23 cellular contexts compared by ENCODE assay signal in the genomic region with DNA sequence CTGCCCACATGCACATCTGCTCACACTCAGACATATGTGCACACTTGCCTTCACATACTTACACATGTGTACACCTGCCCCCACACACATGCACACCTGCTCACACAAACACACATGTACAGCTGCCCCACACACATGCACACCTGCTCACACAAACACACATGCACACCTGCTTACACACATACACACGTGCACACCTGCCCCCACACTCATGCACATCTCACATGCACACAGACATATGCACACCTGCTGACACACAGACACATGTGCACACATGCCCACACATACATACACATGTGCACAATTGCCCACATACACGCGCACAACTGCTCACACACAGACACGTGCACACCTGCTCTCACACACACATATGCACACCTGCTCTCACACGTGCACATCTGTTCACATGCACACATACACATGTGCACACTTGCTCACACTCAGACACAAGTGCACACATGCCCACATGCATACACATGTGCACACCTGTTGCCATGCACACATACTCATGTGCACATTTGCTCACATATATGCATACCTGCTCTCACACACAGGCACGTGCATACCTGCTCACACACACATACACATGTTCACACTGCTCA.
DNase-seq lines count a peak whose midpoint lies in the region; ATAC-seq, FAIRE-seq and TF ChIP-seq lines count a peak whose summit lies in the region.
"Had no signal": no experiment of that assay in that cellular context is flagged by ENCODE, and none has a peak within 500 bp of the region (broad histone marks: within the 10 kb centered on the region; RNA-seq: fewer than 3 reads in every experiment).

No MANE protein-coding gene starts in this region.

- in situ Hi-C loops in HepG2 (cut with HindIII; ENCODE audit: extremely low pct_ligation_motif_present, low pct_unique_long_range_greater_than_20kb): no loop called here

- no peak for TF ChIP-seq CTCF in HepG2 (CRISPR knock-in tag; IDR thresholded peaks at IDR 0.05)
- TF ChIP-seq CTCF in right lobe of liver (IDR thresholded peaks at IDR 0.05): no peak
- no peak for TF ChIP-seq CTCF in glutamatergic neuron (IDR thresholded peaks at IDR 0.05; ENCODE audit: partially characterized antibody, unreplicated experiment)
- no peak for TF ChIP-seq CTCF in smooth muscle cell (IDR thresholded peaks at IDR 0.05; ENCODE audit: borderline replicate concordance, insufficient read depth, poor library complexity, severe bottlenecking)

- H3K4me1 Mint-ChIP-seq in glutamatergic neuron (ENCODE audit: low read depth, unreplicated experiment): no peaks in the 10 kb centered on the region
- H3K4me1 Mint-ChIP-seq: B cell; CD4-positive, CD25-positive, alpha-beta regulatory T cell; GM23338; H9 had no signal

- H3K79me2 ChIP-seq in HepG2 (ENCODE audit: insufficient read depth, low read length): no peaks in the 10 kb centered on the region
- H3K79me2 ChIP-seq in smooth muscle cell (ENCODE audit: low read depth): no peaks in the 10 kb centered on the region

- H3K27ac Mint-ChIP-seq in glutamatergic neuron (ENCODE audit: unreplicated experiment): peak overlapping the region; percentile 22
- H3K27ac Mint-ChIP-seq: B cell; CD8-positive, alpha-beta T cell; GM23338; H9 had no signal

- no peaks in the 10 kb centered on the region for H3K4me1 ChIP-seq in HepG2 (ENCODE audit: insufficient read depth, low read length)
- no peaks in the 10 kb centered on the region for H3K4me1 ChIP-seq in right lobe of liver
- no peaks in the 10 kb centered on the region for H3K4me1 ChIP-seq in smooth muscle cell (ENCODE audit: low read depth)
- H3K4me1 ChIP-seq: BLaER1, Caco-2 had no signal

- POLR2A ChIA-PET in HepG2 (lab: Yijun Ruan, JAX): no interaction called here

- no peak overlapping the region for H3K4me3 ChIP-seq in HepG2 (replicated peaks in 1 of 3; ENCODE audit: insufficient read depth in 1 of 3, low read depth in 2 of 3, low read length in 3 of 3)
- no peak overlapping the region for H3K4me3 ChIP-seq in right lobe of liver
- H3K4me3 ChIP-seq in smooth muscle cell: no peak overlapping the region
- H3K4me3 ChIP-seq: BLaER1, GM23338 had no signal

- no peaks in the 10 kb centered on the region for H3K27me3 ChIP-seq in HepG2 (ENCODE audit: control insufficient read depth in 1 of 2, insufficient read depth in 2 of 2, low read length in 2 of 2)
- H3K27me3 ChIP-seq in right lobe of liver: no peaks in the 10 kb centered on the region
- no peaks in the 10 kb centered on the region for H3K27me3 ChIP-seq in smooth muscle cell (ENCODE audit: low read depth)
- H3K27me3 ChIP-seq: BLaER1 had no signal

- 42% methylated on average over 6 of the region's 6 CpGs for WGBS in HepG2 (ENCODE audit: low lambda C conversion rate)
- WGBS in right lobe of liver (ENCODE audit: insufficient coverage, low coverage, low lambda C conversion rate, missing lambda C conversion rate): 65% methylated on average over 5 of the region's 6 CpGs
- 87% methylated on average over 6 of the region's 6 CpGs for WGBS in smooth muscle cell (ENCODE audit: low lambda C conversion rate)

- intact Hi-C loops in HepG2 (cut with micrococcal nuclease; ENCODE audit: unreplicated experiment) (no loop called here), right lobe of liver (cut with DNase I) (no loop called here), posterior vena cava (cut with DNase I) (no loop called here)

- no peak for FAIRE-seq in HepG2 (lab: Jason Lieb, UNC)
- FAIRE-seq: A204.1, G401.6, GM12892 had no signal

- H2AFZ ChIP-seq in HepG2 (ENCODE audit: low read length): no peak overlapping the region
- no peak overlapping the region for H2AFZ ChIP-seq in smooth muscle cell (ENCODE audit: low read depth)
- H2AFZ ChIP-seq: GM23338 had no signal

- H3K36me3 Mint-ChIP-seq in glutamatergic neuron (ENCODE audit: unreplicated experiment): peaks cover 26% of the 10 kb centered on the region
- H3K36me3 Mint-ChIP-seq: CD4-positive, CD25-positive, alpha-beta regulatory T cell; CD8-positive, alpha-beta T cell had no signal

- no peak for DNase-seq in HepG2 (ENCODE audit: low spot score)
- DNase-seq in right lobe of liver: no peak
- no peak for DNase-seq in glutamatergic neuron
- peak; percentile 37 for DNase-seq in mesenteric fat pad (ENCODE audit: low spot score)
- peak; percentile 46 for DNase-seq in posterior vena cava (ENCODE audit: low spot score)
- DNase-seq in smooth muscle cell (lab: John Stamatoyannopoulos, UW; ENCODE audit: unreplicated experiment): no peak
- no peak for DNase-seq in central memory CD4-positive, alpha-beta T cell
- DNase-seq: Caco-2; CD4-positive, CD25-positive, alpha-beta regulatory T cell; CD8-positive, alpha-beta T cell; DMS153; DND-41; H9 had no signal

- H3K9me3 ChIP-seq in HepG2 (ENCODE audit: low read length) (no peaks in the 10 kb centered on the region), right lobe of liver (no peaks in the 10 kb centered on the region), smooth muscle cell (replicated peaks; ENCODE audit: low read depth) (no peaks in the 10 kb centered on the region)
- H3K9me3 ChIP-seq: Caco-2 had no signal

- TF ChIP-seq EP300 in HepG2 (IDR thresholded peaks at IDR 0.05; ENCODE audit: low read depth in 2 of 2, low read length in 2 of 2) (no peak), HepG2 (CRISPR knock-in tag; IDR thresholded peaks at IDR 0.05; ENCODE audit: borderline replicate concordance) (no peak)

- no peak for TF ChIP-seq RAD21 in HepG2 (CRISPR knock-in tag; IDR thresholded peaks at IDR 0.05)

- H3K27ac ChIP-seq in HepG2 (ENCODE audit: extremely low read length, insufficient read depth, low read length) (no peak overlapping the region), right lobe of liver (no peak overlapping the region), smooth muscle cell (ENCODE audit: low read depth) (no peak overlapping the region)
- H3K27ac ChIP-seq: 22Rv1, BLaER1, C4-2B had no signal

- peaks cover 46% of the 10 kb centered on the region for H3K9me3 Mint-ChIP-seq in glutamatergic neuron (ENCODE audit: unreplicated experiment)

- H3K27me3 Mint-ChIP-seq in glutamatergic neuron (ENCODE audit: unreplicated experiment): peaks cover 24% of the 10 kb centered on the region
- H3K27me3 Mint-ChIP-seq: B cell; CD4-positive, CD25-positive, alpha-beta regulatory T cell had no signal

- CTCF ChIA-PET in HepG2 (lab: Yijun Ruan, JAX; ENCODE audit: low intra/inter-chr PET ratio, low total read pairs): no interaction called here

- H3K9ac ChIP-seq in HepG2 (ENCODE audit: insufficient read depth, low read depth, low read length) (no peak overlapping the region), smooth muscle cell (ENCODE audit: low read depth) (no peak overlapping the region)
- H3K9ac ChIP-seq: BLaER1 had no signal

- TF ChIP-seq POLR2A in HepG2 (IDR thresholded peaks at IDR 0.05; ENCODE audit: insufficient read depth in 1 of 2, low read depth in 2 of 2, low read length in 2 of 2) (no peak), right lobe of liver (IDR thresholded peaks at IDR 0.05) (no peak)

- no peaks in the 10 kb centered on the region for H3F3A ChIP-seq in smooth muscle cell (ENCODE audit: low read depth)

- H3K36me3 ChIP-seq in HepG2 (replicated peaks in 1 of 2; ENCODE audit: control insufficient read depth in 1 of 2, insufficient read depth in 2 of 2, low read length in 2 of 2): no peaks in the 10 kb centered on the region
- no peaks in the 10 kb centered on the region for H3K36me3 ChIP-seq in right lobe of liver
- no peaks in the 10 kb centered on the region for H3K36me3 ChIP-seq in smooth muscle cell (ENCODE audit: low read depth)
- H3K36me3 ChIP-seq: BLaER1 had no signal

- H3K4me3 Mint-ChIP-seq in glutamatergic neuron (ENCODE audit: unreplicated experiment): no peak overlapping the region
- H3K4me3 Mint-ChIP-seq: B cell; CD4-positive, CD25-positive, alpha-beta regulatory T cell; CD8-positive, alpha-beta T cell; GM23338 had no signal

- H4K20me1 ChIP-seq in HepG2 (ENCODE audit: insufficient read depth, low read length) (no peaks in the 10 kb centered on the region), smooth muscle cell (ENCODE audit: low read depth) (no peaks in the 10 kb centered on the region)
- H4K20me1 ChIP-seq: BLaER1 had no signal

- no TSS peak for BruUV-seq in HepG2 (replicated peaks; lab: Mats Ljungman, UMichigan)

- H3K4me2 ChIP-seq in HepG2 (ENCODE audit: low read depth, low read length) (no peak overlapping the region), smooth muscle cell (no peak overlapping the region)
- H3K4me2 ChIP-seq: BLaER1, GM23338 had no signal

- ATAC-seq in HepG2 (no peak), right lobe of liver (no peak), GM21367 (IDR thresholded peaks at IDR 0.05; ENCODE audit: unreplicated experiment) (no peak)
- ATAC-seq: CD8-positive, alpha-beta T cell; GM23338; HCT116 had no signal

TF ChIP-seq in HepG2, 621 proteins besides CTCF, POLR2A, EP300 and RAD21:
- no peak for TF ChIP-seq SNAI1 (CRISPR knock-in tag; IDR thresholded peaks at IDR 0.05; ENCODE audit: borderline replicate concordance)
- no peak for TF ChIP-seq ATRX (CRISPR knock-in tag; IDR thresholded peaks at IDR 0.05; ENCODE audit: borderline replicate concordance)
- no peak for TF ChIP-seq MAZ (IDR thresholded peaks at IDR 0.05; ENCODE audit: borderline replicate concordance, low read depth, low read length)
- TF ChIP-seq MAZ (CRISPR knock-in tag; IDR thresholded peaks at IDR 0.05; ENCODE audit: low read depth): no peak
- TF ChIP-seq, protein P1, sequence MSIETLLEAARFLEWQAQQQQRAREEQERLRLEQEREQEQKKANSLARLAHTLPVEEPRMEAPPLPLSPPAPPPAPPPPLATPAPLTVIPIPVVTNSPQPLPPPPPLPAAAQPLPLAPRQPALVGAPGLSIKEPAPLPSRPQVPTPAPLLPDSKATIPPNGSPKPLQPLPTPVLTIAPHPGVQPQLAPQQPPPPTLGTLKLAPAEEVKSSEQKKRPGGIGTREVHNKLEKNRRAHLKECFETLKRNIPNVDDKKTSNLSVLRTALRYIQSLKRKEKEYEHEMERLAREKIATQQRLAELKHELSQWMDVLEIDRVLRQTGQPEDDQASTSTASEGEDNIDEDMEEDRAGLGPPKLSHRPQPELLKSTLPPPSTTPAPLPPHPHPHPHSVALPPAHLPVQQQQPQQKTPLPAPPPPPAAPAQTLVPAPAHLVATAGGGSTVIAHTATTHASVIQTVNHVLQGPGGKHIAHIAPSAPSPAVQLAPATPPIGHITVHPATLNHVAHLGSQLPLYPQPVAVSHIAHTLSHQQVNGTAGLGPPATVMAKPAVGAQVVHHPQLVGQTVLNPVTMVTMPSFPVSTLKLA (IDR thresholded peaks at IDR 0.05): peak; percentile 98
TF ChIP-seq in HepG2: peak in this region for 1.

Comparison
In these comparisons a context has a peak if more than half of its experiments do, and no peak if none do; other contexts are left out.
1. DNase-seq: peak in mesenteric fat pad (single experiment) and posterior vena cava (single experiment); none in HepG2 (single experiment), right lobe of liver (0 of 3), glutamatergic neuron (single experiment), smooth muscle cell (single experiment) and central memory CD4-positive, alpha-beta T cell (single experiment).